In the genomic region with DNA sequence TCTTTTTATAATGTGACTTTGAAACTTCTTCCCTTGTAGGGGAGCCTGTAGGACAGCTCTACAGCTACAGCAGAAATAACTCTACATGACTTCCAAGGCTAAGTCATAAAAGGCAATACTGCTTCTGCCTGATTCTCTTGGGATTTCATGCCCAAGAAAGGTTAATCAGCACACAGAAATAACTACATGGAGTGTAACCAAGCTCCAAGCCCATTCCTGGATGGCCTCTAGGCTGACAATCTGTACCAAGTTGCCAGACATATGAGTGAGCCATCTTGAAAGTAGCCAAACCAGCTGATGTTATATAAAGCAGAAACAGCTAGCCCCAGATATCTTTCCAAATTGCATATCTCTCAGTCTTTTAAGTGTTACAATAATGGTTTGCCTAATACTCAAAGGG, we compare ENCODE assay signal across 14 cellular contexts.
DNase-seq lines count a peak whose midpoint lies in the region; ATAC-seq and TF ChIP-seq lines count a peak whose summit lies in the region.
"Had no signal": no experiment of that assay in that cellular context is flagged by ENCODE, and none has a peak within 500 bp of the region (broad histone marks: within the 10 kb centered on the region; RNA-seq: fewer than 3 reads in every experiment).

No MANE protein-coding gene starts in this region.

- no peaks in the 10 kb centered on the region for H3K27me3 ChIP-seq in MG63
- H3K27me3 ChIP-seq: BLaER1 had no signal

- no peaks in the 10 kb centered on the region for H3K36me3 ChIP-seq in MG63
- H3K36me3 ChIP-seq: BLaER1 had no signal

- no peak overlapping the region for H3K4me3 ChIP-seq in MG63
- H3K4me3 ChIP-seq in fibroblast of the aortic adventitia (ENCODE audit: low read depth, low read length): no peak overlapping the region
- H3K4me3 ChIP-seq: BLaER1 had no signal

- DNase-seq in GM03348 (ENCODE audit: low spot score) (peak; percentile 7), MG63 (peak; percentile 11), fibroblast of the aortic adventitia (ENCODE audit: low read depth) (peak; percentile 62), stromal cell of bone marrow (ENCODE audit: low read depth) (peak; percentile 6), GDM1 (lab: John Stamatoyannopoulos, UW) (no peak), MV-4-11 (lab: John Stamatoyannopoulos, UW) (no peak)
- DNase-seq: Caco-2; CD4-positive, CD25-positive, alpha-beta regulatory T cell; CD8-positive, alpha-beta T cell; DND-41; H7; HCEC 1CT had no signal

- no peak for TF ChIP-seq CTCF in fibroblast of the aortic adventitia (IDR thresholded peaks at IDR 0.05; ENCODE audit: insufficient read depth, low read length)

- no peak for ATAC-seq in HG03196 (IDR thresholded peaks at IDR 0.05; ENCODE audit: unreplicated experiment)
- ATAC-seq: CD8-positive, alpha-beta T cell had no signal

- no peaks in the 10 kb centered on the region for H3K9me3 ChIP-seq in MG63
- H3K9me3 ChIP-seq: BLaER1, Caco-2 had no signal

Comparison
In these comparisons a context has a peak if more than half of its experiments do, and no peak if none do; other contexts are left out.
1. DNase-seq: peak in GM03348 (single experiment), MG63 (single experiment), fibroblast of the aortic adventitia (single experiment) and stromal cell of bone marrow (single experiment); none in GDM1 (single experiment) and MV-4-11 (single experiment).